ENCODE assay signal across 32 cellular contexts in the genomic region with DNA sequence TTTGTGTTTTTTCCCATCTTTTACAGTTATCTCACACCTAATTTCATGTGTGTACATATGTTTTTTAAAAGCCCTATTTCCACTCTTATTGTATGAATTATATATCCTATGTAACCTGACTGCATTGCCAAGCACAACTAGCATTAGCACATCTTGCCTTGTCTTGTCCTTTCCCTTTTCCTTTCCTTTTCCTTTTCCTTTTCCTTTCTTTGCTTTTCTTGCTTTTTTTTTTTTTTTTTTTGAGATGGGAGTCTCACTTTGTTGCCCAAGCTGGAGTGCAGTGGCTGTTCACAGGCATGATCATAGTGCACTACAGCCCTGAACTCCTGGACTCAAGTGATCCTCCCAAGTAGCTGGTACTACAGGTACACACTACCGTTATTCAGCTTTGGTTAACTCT.
"Had no signal": no experiment of that assay in that cellular context is flagged by ENCODE, and none has a peak within 500 bp of the region (broad histone marks: within the 10 kb centered on the region; RNA-seq: fewer than 3 reads in every experiment).

No MANE protein-coding gene starts in this region.

- H3K4me1 Mint-ChIP-seq: activated B cell treated with CpG ODN at 0.5 μM for 24 hours; activated CD4-positive, alpha-beta T cell treated with anti-CD3 and anti-CD28 coated beads, Interleukin-2, amount 10 ng/mL, durations not matched to agents 24 days and 14 days; brain had no signal

- H3K4me1 ChIP-seq: ascending aorta had no signal

- H3K4me3 ChIP-seq: ascending aorta, cardiac muscle cell had no signal

- H3K27ac Mint-ChIP-seq: activated B cell treated with CpG ODN at 0.5 μM for 24 hours; activated CD4-positive, alpha-beta memory T cell treated with anti-CD3 and anti-CD28 coated beads for 36 hours; activated CD4-positive, alpha-beta T cell treated with anti-CD3 and anti-CD28 coated beads, Interleukin-2, amount 10 ng/mL, durations not matched to agents 24 days and 14 days; activated CD8-positive, alpha-beta T cell treated with anti-CD3 and anti-CD28 coated beads for 36 hours; activated naive CD8-positive, alpha-beta T cell; activated T-cell treated with anti-CD3 and anti-CD28 coated beads, Interleukin-2, amount 50 U/mL, for 72 hours; activated T-helper 1 cell treated with anti-CD3 and anti-CD28 coated beads, Interleukin-12 subunit alpha, Interleukin-12 subunit beta, Interleukin-2, Interleukin-4 antibody, amounts not matched to agents 30 ng/mL and 10 ng/mL and 1 ng/mL, durations not matched to agents 14 hours and 24 hours and 36 hours; activated T-helper 2 cell treated with anti-CD3 and anti-CD28 coated beads, Interferon-gamma antibody, Interleukin-2, Interleukin-4, amounts not matched to agents 10 μg/mL and 5 μg/mL and 100 μg/mL, durations not matched to agents 14 hours and 24 hours and 36 hours; brain; T-helper 1 cell treated with Interleukin-12 subunit alpha and Interleukin-12 subunit beta and Interleukin-4 antibody, amounts not matched to agents 30 μg/mL and 1 μg/mL, for 36 hours; T-helper 2 cell treated with Interferon-gamma antibody and Interleukin-4, amounts not matched to agents 5 μg/mL and 100 μg/mL, for 36 hours had no signal

- ATAC-seq: activated CD8-positive, alpha-beta T cell treated with anti-CD3 and anti-CD28 coated beads for 36 hours; activated T-cell treated with anti-CD3 and anti-CD28 coated beads, Interleukin-2, amount 50 U/mL, for 4 hours; activated T-cell treated with anti-CD3 and anti-CD28 coated beads, Interleukin-2, amount 50 U/mL, for 72 hours had no signal

- H3K9me3 ChIP-seq: ascending aorta had no signal

- DNase-seq: activated B cell treated with CpG ODN at 0.5 μM for 24 hours; activated CD4-positive, alpha-beta memory T cell treated with anti-CD3 and anti-CD28 coated beads for 36 hours; activated CD4-positive, alpha-beta T cell treated with anti-CD3 and anti-CD28 coated beads for 4 hours; activated CD4-positive, alpha-beta T cell treated with anti-CD3 and anti-CD28 coated beads, Interleukin-2, amount 10 ng/mL, durations not matched to agents 24 days and 14 days; activated CD4-positive, alpha-beta T cell treated with anti-CD3 and anti-CD28 coated beads, Interleukin-2, amount 50 U/mL, for 4 hours; activated CD4-positive, CD25-positive, alpha-beta regulatory T cell treated with anti-CD3 and anti-CD28 coated beads, Interleukin-2, amount 50 U/mL, for 72 hours; activated CD8-positive, alpha-beta memory T cell treated with anti-CD3 and anti-CD28 coated beads, Interleukin-2, amount 50 U/mL, for 4 hours; activated CD8-positive, alpha-beta T cell treated with anti-CD3 and anti-CD28 coated beads for 36 hours; activated effector memory CD4-positive, alpha-beta T cell treated with Interleukin-2 at 50 U/mL for 16 hours; activated gamma-delta T cell; activated naive CD4-positive, alpha-beta T cell treated with anti-CD3 and anti-CD28 coated beads, Interleukin-2, amount 50 U/mL, for 16 hours; activated naive CD4-positive, alpha-beta T cell treated with Interleukin-2 at 50 U/mL for 16 hours; activated T-cell treated with anti-CD3 and anti-CD28 coated beads for 4 hours; activated T-cell treated with anti-CD3 and anti-CD28 coated beads, Interleukin-2, amount 50 U/mL, for 1 hour; activated T-cell treated with anti-CD3 and anti-CD28 coated beads, Interleukin-2, amount 50 U/mL, for 4 hours; activated T-cell treated with anti-CD3 and anti-CD28 coated beads, Interleukin-2, amount 50 U/mL, for 72 hours; amygdala; anterior cingulate cortex; caudate nucleus; SW 1271; T-helper 1 cell; T-helper 2 cell; T-helper 9 cell had no signal

- H3K27me3 ChIP-seq: ascending aorta, cardiac muscle cell had no signal

- H3K9me3 Mint-ChIP-seq: activated B cell treated with CpG ODN at 0.5 μM for 24 hours; activated CD4-positive, alpha-beta memory T cell treated with anti-CD3 and anti-CD28 coated beads for 36 hours; activated CD4-positive, alpha-beta T cell treated with anti-CD3 and anti-CD28 coated beads, Interleukin-2, amount 10 ng/mL, durations not matched to agents 24 days and 14 days; activated CD8-positive, alpha-beta T cell treated with anti-CD3 and anti-CD28 coated beads for 36 hours; activated T-cell treated with anti-CD3 and anti-CD28 coated beads, Interleukin-2, amount 50 U/mL, for 4 hours; activated T-cell treated with anti-CD3 and anti-CD28 coated beads, Interleukin-2, amount 50 U/mL, for 72 hours; activated T-helper 1 cell treated with anti-CD3 and anti-CD28 coated beads, Interleukin-12 subunit alpha, Interleukin-12 subunit beta, Interleukin-2, Interleukin-4 antibody, amounts not matched to agents 30 ng/mL and 10 ng/mL and 1 ng/mL, durations not matched to agents 14 hours and 24 hours and 36 hours; activated T-helper 2 cell treated with anti-CD3 and anti-CD28 coated beads, Interferon-gamma antibody, Interleukin-2, Interleukin-4, amounts not matched to agents 10 μg/mL and 5 μg/mL and 100 μg/mL, durations not matched to agents 14 hours and 24 hours and 36 hours; brain; T-helper 1 cell treated with Interleukin-12 subunit alpha and Interleukin-12 subunit beta and Interleukin-4 antibody, amounts not matched to agents 30 μg/mL and 1 μg/mL, for 36 hours; T-helper 2 cell treated with Interferon-gamma antibody and Interleukin-4, amounts not matched to agents 5 μg/mL and 100 μg/mL, for 36 hours had no signal

- H3K4me3 Mint-ChIP-seq: activated B cell treated with CpG ODN at 0.5 μM for 24 hours; activated CD4-positive, alpha-beta memory T cell treated with anti-CD3 and anti-CD28 coated beads for 36 hours; activated CD4-positive, alpha-beta T cell treated with anti-CD3 and anti-CD28 coated beads, Interleukin-2, amount 10 ng/mL, durations not matched to agents 24 days and 14 days; activated CD8-positive, alpha-beta T cell treated with anti-CD3 and anti-CD28 coated beads for 36 hours; activated naive CD8-positive, alpha-beta T cell; activated T-cell treated with anti-CD3 and anti-CD28 coated beads, Interleukin-2, amount 50 U/mL, for 4 hours; activated T-cell treated with anti-CD3 and anti-CD28 coated beads, Interleukin-2, amount 50 U/mL, for 72 hours; activated T-helper 1 cell treated with anti-CD3 and anti-CD28 coated beads, Interleukin-12 subunit alpha, Interleukin-12 subunit beta, Interleukin-2, Interleukin-4 antibody, amounts not matched to agents 30 ng/mL and 10 ng/mL and 1 ng/mL, durations not matched to agents 14 hours and 24 hours and 36 hours; brain; T-helper 1 cell treated with Interleukin-12 subunit alpha and Interleukin-12 subunit beta and Interleukin-4 antibody, amounts not matched to agents 30 μg/mL and 1 μg/mL, for 36 hours; T-helper 2 cell treated with Interferon-gamma antibody and Interleukin-4, amounts not matched to agents 5 μg/mL and 100 μg/mL, for 36 hours had no signal

- H3K27ac ChIP-seq: ascending aorta, cardiac muscle cell, VCaP had no signal

- H3K36me3 ChIP-seq: ascending aorta, cardiac muscle cell had no signal

- H3K27me3 Mint-ChIP-seq: activated B cell treated with CpG ODN at 0.5 μM for 24 hours; activated CD4-positive, alpha-beta memory T cell treated with anti-CD3 and anti-CD28 coated beads for 36 hours; activated CD4-positive, alpha-beta T cell treated with anti-CD3 and anti-CD28 coated beads, Interleukin-2, amount 10 ng/mL, durations not matched to agents 24 days and 14 days; activated CD8-positive, alpha-beta T cell treated with anti-CD3 and anti-CD28 coated beads for 36 hours; activated naive CD8-positive, alpha-beta T cell had no signal
